Comparison of ENCODE assay signal across 29 cellular contexts in the genomic region with DNA sequence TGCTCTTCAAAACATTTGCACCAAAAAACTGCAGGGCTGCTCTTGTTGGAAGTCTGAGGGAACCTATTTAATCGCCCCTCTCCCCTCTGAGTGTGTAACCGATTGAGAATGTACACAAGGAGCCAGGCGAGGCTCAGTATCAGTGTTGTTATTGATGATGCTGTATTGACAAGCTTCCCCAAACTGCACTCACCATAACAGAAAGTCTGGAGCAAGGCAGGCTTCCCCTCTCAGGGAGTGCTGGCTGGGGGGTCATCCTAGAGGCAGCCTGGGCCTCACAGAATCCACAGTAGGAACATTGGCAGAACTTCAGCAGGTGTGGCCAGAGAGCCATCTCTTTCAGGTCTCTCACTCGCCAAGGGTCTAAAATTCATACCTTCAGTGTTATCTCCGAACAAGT. TPM values are rescaled to one million over a fixed set of nuclear protein-coding genes. Genes with fewer than 3 reads are reported as not detected.
"Had no signal": no experiment of that assay in that cellular context is flagged by ENCODE, and none has a peak within 500 bp of the region (broad histone marks: within the 10 kb centered on the region; RNA-seq: fewer than 3 reads in every experiment).

No MANE protein-coding gene starts in this region.

- H3K9me3 Mint-ChIP-seq: activated CD4-positive, alpha-beta T cell treated with anti-CD3 and anti-CD28 coated beads, Interleukin-2, amount 10 ng/mL, durations not matched to agents 24 days and 14 days; activated CD8-positive, alpha-beta T cell treated with anti-CD3 and anti-CD28 coated beads for 36 hours; activated naive CD8-positive, alpha-beta T cell treated with anti-CD3 and anti-CD28 coated beads, Interleukin-2, amount 10 ng/mL, durations not matched to agents 7 days and 5 days; activated T-helper 17 cell treated with anti-CD3 and anti-CD28 coated beads, Interleukin-2, amount 50 U/mL, for 72 hours; central memory CD8-positive, alpha-beta T cell; T-helper 1 cell treated with Interleukin-12 subunit alpha and Interleukin-12 subunit beta and Interleukin-4 antibody, amounts not matched to agents 30 μg/mL and 1 μg/mL, for 36 hours; T-helper 2 cell treated with Interferon-gamma antibody and Interleukin-4, amounts not matched to agents 5 μg/mL and 100 μg/mL, for 36 hours had no signal

- H3K9me2 ChIP-seq: SK-N-SH had no signal

- H3K27ac ChIP-seq: ascending aorta, cardiac muscle cell, KMS-11, SJSA1 had no signal

- H3K36me3 ChIP-seq: ascending aorta, cardiac muscle cell, SJSA1 had no signal

- H3K4me3 Mint-ChIP-seq: activated CD4-positive, alpha-beta T cell treated with anti-CD3 and anti-CD28 coated beads, Interleukin-2, amount 10 ng/mL, durations not matched to agents 24 days and 14 days; activated CD8-positive, alpha-beta T cell treated with anti-CD3 and anti-CD28 coated beads for 36 hours; activated naive CD4-positive, alpha-beta T cell treated with anti-CD3 and anti-CD28 coated beads, Interleukin-2, amount 50 U/mL, for 24 hours; activated naive CD8-positive, alpha-beta T cell treated with anti-CD3 and anti-CD28 coated beads, Interleukin-2, amount 10 ng/mL, durations not matched to agents 7 days and 5 days; activated T-cell treated with anti-CD3 and anti-CD28 coated beads, Interleukin-2, amount 50 U/mL, for 72 hours; activated T-helper 17 cell treated with anti-CD3 and anti-CD28 coated beads, Interleukin-2, amount 50 U/mL, for 72 hours; central memory CD8-positive, alpha-beta T cell; T-helper 1 cell treated with Interleukin-12 subunit alpha and Interleukin-12 subunit beta and Interleukin-4 antibody, amounts not matched to agents 30 μg/mL and 1 μg/mL, for 36 hours; T-helper 2 cell treated with Interferon-gamma antibody and Interleukin-4, amounts not matched to agents 5 μg/mL and 100 μg/mL, for 36 hours had no signal

- H3K9ac ChIP-seq: KMS-11, SK-N-SH had no signal

- H3K4me1 Mint-ChIP-seq: activated CD4-positive, alpha-beta T cell treated with anti-CD3 and anti-CD28 coated beads, Interleukin-2, amount 10 ng/mL, durations not matched to agents 24 days and 14 days; activated naive CD4-positive, alpha-beta T cell treated with anti-CD3 and anti-CD28 coated beads, Interleukin-2, amount 50 U/mL, for 24 hours; activated T-helper 17 cell treated with anti-CD3 and anti-CD28 coated beads, Interleukin-2, amount 50 U/mL, for 72 hours; central memory CD8-positive, alpha-beta T cell had no signal

- H3K27ac Mint-ChIP-seq: activated CD4-positive, alpha-beta T cell treated with anti-CD3 and anti-CD28 coated beads, Interleukin-2, amount 10 ng/mL, durations not matched to agents 24 days and 14 days; activated CD8-positive, alpha-beta T cell treated with anti-CD3 and anti-CD28 coated beads for 36 hours; activated naive CD4-positive, alpha-beta T cell treated with anti-CD3 and anti-CD28 coated beads, Interleukin-2, amount 50 U/mL, for 24 hours; activated naive CD8-positive, alpha-beta T cell treated with anti-CD3 and anti-CD28 coated beads, Interleukin-2, amount 10 ng/mL, durations not matched to agents 7 days and 5 days; activated T-cell treated with anti-CD3 and anti-CD28 coated beads, Interleukin-2, amount 50 U/mL, for 72 hours; activated T-helper 17 cell treated with anti-CD3 and anti-CD28 coated beads, Interleukin-2, amount 50 U/mL, for 72 hours; T-helper 1 cell treated with Interleukin-12 subunit alpha and Interleukin-12 subunit beta and Interleukin-4 antibody, amounts not matched to agents 30 μg/mL and 1 μg/mL, for 36 hours; T-helper 2 cell treated with Interferon-gamma antibody and Interleukin-4, amounts not matched to agents 5 μg/mL and 100 μg/mL, for 36 hours had no signal

- DNase-seq: activated CD4-positive, alpha-beta T cell treated with anti-CD3 and anti-CD28 coated beads, Interleukin-2, amount 10 ng/mL, durations not matched to agents 24 days and 14 days; activated CD4-positive, alpha-beta T cell treated with anti-CD3 and anti-CD28 coated beads, Interleukin-2, amount 50 U/mL, for 4 hours; activated CD8-positive, alpha-beta T cell treated with anti-CD3 and anti-CD28 coated beads for 36 hours; activated gamma-delta T cell; activated naive CD4-positive, alpha-beta T cell treated with Interleukin-2 at 50 U/mL for 16 hours; activated naive CD8-positive, alpha-beta T cell treated with anti-CD3 and anti-CD28 coated beads, Interleukin-2, amount 10 ng/mL, durations not matched to agents 7 days and 5 days; activated T-cell treated with anti-CD3 and anti-CD28 coated beads, Interleukin-2, amount 50 U/mL, for 1 hour; activated T-cell treated with anti-CD3 and anti-CD28 coated beads, Interleukin-2, amount 50 U/mL, for 72 hours; amygdala; MM.1S; NCI-H146; NCI-H187; NCI-H2171 treated with DMSO at 0.1 percent for 48 hours; NCI-H226; NCI-H446 treated with DMSO at 0.1 percent for 48 hours; NCI-H526 treated with DMSO at 0.1 percent for 48 hours; OCI-M1; SHP77 treated with DMSO at 0.1 percent for 48 hours; SK-N-SH had no signal

- H3K27me3 ChIP-seq: ascending aorta, cardiac muscle cell, SJSA1 had no signal

- H3K4me1 ChIP-seq: ascending aorta, SJSA1 had no signal

- H3K4me2 ChIP-seq: KMS-11, SK-N-SH had no signal

- H3K9me3 ChIP-seq: ascending aorta, SJSA1, SK-N-SH had no signal

- H3K4me3 ChIP-seq: ascending aorta, cardiac muscle cell, SJSA1 had no signal

- H3K36me3 Mint-ChIP-seq: activated naive CD4-positive, alpha-beta T cell treated with anti-CD3 and anti-CD28 coated beads, Interleukin-2, amount 50 U/mL, for 24 hours; activated naive CD8-positive, alpha-beta T cell treated with anti-CD3 and anti-CD28 coated beads, Interleukin-2, amount 10 ng/mL, durations not matched to agents 7 days and 5 days had no signal

- ATAC-seq: activated CD8-positive, alpha-beta T cell treated with anti-CD3 and anti-CD28 coated beads for 36 hours; activated T-cell treated with anti-CD3 and anti-CD28 coated beads, Interleukin-2, amount 50 U/mL, for 72 hours; activated T-helper 17 cell treated with anti-CD3 and anti-CD28 coated beads, Interleukin-2, amount 50 U/mL, for 72 hours had no signal

RNA-seq across cellular contexts. Expression of a gene that starts 58.1 kb away (rescaled TPM):
- total RNA-seq: activated CD4-positive, alpha-beta T cell treated with anti-CD3 and anti-CD28 coated beads, Interleukin-2, amount 10 ng/mL, durations not matched to agents 24 days and 14 days; activated CD8-positive, alpha-beta memory T cell treated with anti-CD3 and anti-CD28 coated beads for 36 hours; activated CD8-positive, alpha-beta T cell treated with anti-CD3 and anti-CD28 coated beads for 36 hours; activated naive CD8-positive, alpha-beta T cell treated with anti-CD3 and anti-CD28 coated beads, Interleukin-2, amount 10 ng/mL, durations not matched to agents 7 days and 5 days; activated T-cell treated with anti-CD3 and anti-CD28 coated beads, Interleukin-2, amount 50 U/mL, for 72 hours; activated T-helper 17 cell treated with anti-CD3 and anti-CD28 coated beads, Interleukin-2, amount 50 U/mL, for 72 hours; ascending aorta; SJSA1 had no signal
